Comparison of ENCODE assay signal across 1 cellular context in the genomic region with DNA sequence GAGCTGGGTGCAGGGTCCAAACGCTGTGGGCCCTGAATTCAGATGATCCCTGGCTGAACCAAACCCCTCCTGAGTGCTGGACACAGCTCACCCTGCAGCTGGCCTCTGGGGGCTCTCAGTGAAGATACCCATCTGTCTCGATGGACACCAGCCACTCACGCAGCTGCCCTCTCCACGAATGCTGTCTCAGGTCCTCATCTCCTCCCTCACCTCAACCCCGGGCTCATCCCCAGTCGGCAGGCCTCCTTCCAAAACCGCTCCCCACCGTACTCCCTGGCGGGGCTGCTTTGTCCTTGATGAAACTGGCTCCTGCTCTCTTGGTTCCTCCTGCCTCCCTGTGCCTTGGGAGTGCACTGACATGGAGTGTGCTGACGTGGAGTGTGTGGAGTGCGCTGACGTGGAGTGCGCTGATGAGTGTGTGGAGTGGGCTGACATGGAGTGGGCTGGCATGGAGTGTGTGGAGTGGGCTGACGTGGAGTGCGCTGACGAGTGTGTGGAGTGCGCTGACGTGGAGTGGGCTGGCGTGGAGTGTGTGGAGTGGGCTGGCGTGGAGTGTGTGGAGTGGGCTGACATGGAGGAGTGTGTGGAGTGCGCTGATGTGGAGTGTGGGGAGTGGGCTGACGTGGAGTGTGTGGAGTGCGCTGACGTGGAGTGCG.
TF ChIP-seq lines count a peak whose summit lies in the region.

No MANE protein-coding gene starts in this region.

TF ChIP-seq in K562, 482 proteins besides CTCF, POLR2A, EP300 and RAD21:
- TF ChIP-seq SLC30A9 (CRISPR knock-in tag; IDR thresholded peaks at IDR 0.05) (no peak), TBL1XR1 (IDR thresholded peaks at IDR 0.05; ENCODE audit: low read length in 2 of 2) (no peak), SAFB (IDR thresholded peaks at IDR 0.05; ENCODE audit: borderline replicate concordance, low read depth, low read length) (peak; percentile 54; the same call in 1 of the 2 replicates)
